ENCODE assay signal across 7 cellular contexts in genomic region chr11:104984818-104985217, GRCh38. TPM values are rescaled to one million over a fixed set of nuclear protein-coding genes. Genes with fewer than 3 reads are reported as not detected.
"Had no signal": no experiment of that assay in that cellular context is flagged by ENCODE, and none has a peak within 500 bp of the region (broad histone marks: within the 10 kb centered on the region; RNA-seq: fewer than 3 reads in every experiment).

No MANE protein-coding gene starts in this region.

- DNase-seq: H9, HCEC 1CT, KG1 had no signal

- H3K4me3 ChIP-seq: GM23338, K562 had no signal

RNA-seq across cellular contexts. Expression of gene CASP4, which starts 16.4 kb away (rescaled TPM):
- total RNA-seq: H1, H9 had no signal
- polyA plus RNA-seq: GM23338 had no signal

RNA-seq across cellular contexts. Expression of gene CASP5, which starts 38.1 kb away (rescaled TPM):
- total RNA-seq: GM23338, H1, H9, HT-29, K562 had no signal
- polyA plus RNA-seq: GM23338, H1, K562 had no signal

RNA-seq across cellular contexts. Expression of gene CASP1, which starts 50.1 kb away (rescaled TPM):
- total RNA-seq: H1, H9, HT-29, K562 had no signal
- polyA plus RNA-seq: GM23338, H1, K562 had no signal
